ENCODE assay signal across 8 cellular contexts in the genomic region with DNA sequence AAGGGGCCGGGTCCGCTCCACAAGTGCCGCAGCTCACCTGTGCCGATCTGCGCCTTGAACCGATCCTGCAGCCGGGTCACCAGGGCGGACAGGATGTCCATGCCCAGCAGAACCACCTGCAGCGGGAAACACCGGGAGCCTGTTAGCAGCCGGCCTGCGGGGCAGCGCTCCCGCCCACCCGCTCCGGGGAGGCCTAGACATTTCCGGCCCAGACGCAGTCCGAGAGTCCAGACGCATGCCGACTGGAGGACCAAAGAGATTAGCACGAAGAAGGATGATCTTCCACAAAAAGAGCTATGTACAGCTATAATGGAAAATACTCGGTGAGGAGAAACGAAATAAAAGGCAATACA. TPM values are rescaled to one million over a fixed set of nuclear protein-coding genes. Genes with fewer than 3 reads are reported as not detected.
DNase-seq lines count a peak whose midpoint lies in the region; ATAC-seq and TF ChIP-seq lines count a peak whose summit lies in the region.

No MANE protein-coding gene starts in this region.

- peak overlapping the region; percentile 88 to 100 for H3K4me3 Mint-ChIP-seq in CD14-positive monocyte

- no peak for TF ChIP-seq CTCF in CD14-positive monocyte (IDR thresholded peaks at IDR 0.05)
- no peak for TF ChIP-seq CTCF in OCI-LY1 (IDR thresholded peaks at IDR 0.05; ENCODE audit: low read length)
- TF ChIP-seq CTCF in brain microvascular endothelial cell (IDR thresholded peaks at IDR 0.05; ENCODE audit: low read depth, low read length, missing control alignments): no peak
- no peak for TF ChIP-seq CTCF in kidney epithelial cell (IDR thresholded peaks at IDR 0.05; ENCODE audit: insufficient read depth, low read length, poor library complexity, severe bottlenecking)

- intact Hi-C loops in CD14-positive monocyte (cut with micrococcal nuclease): loop anchor here (2.0 to 5.0 kb wide), 6 partner anchors 67 to 227 kb away; a partner anchor contains a TSS

- in situ Hi-C loops in brain microvascular endothelial cell (cut with HindIII; ENCODE audit: low pct_ligation_motif_present, low sequenced_read_pairs): no loop called here

- H3F3A ChIP-seq in OCI-LY1 (ENCODE audit: insufficient read depth, low read length): 0 out of 2 replicates have a peak, but pooled peaks cover 3% of the 10 kb centered on the region

- H3K27ac ChIP-seq in OCI-LY1 (ENCODE audit: low read depth, low read length, poor library complexity, severe bottlenecking) (peak overlapping the region; percentile 97), brain microvascular endothelial cell (peak overlapping the region; percentile 100)

- peaks cover 36% of the 10 kb centered on the region for H3K4me1 Mint-ChIP-seq in CD14-positive monocyte

- peaks cover 0 to 1% (median under 1%) of the 10 kb centered on the region in 3 donors for H3K27me3 Mint-ChIP-seq in CD14-positive monocyte (ENCODE audit: low read depth in 3 of 3)

- H3K36me3 ChIP-seq in OCI-LY1 (ENCODE audit: insufficient read depth, low read length): peaks cover 23% of the 10 kb centered on the region; the same call in 1 of the 2 replicates
- H3K36me3 ChIP-seq in brain microvascular endothelial cell (replicated peaks): peaks cover 4% of the 10 kb centered on the region
- H3K36me3 ChIP-seq in kidney epithelial cell (ENCODE audit: control insufficient read depth, insufficient read depth, low read length): no peaks in the 10 kb centered on the region

- H3K9me3 ChIP-seq in OCI-LY1 (ENCODE audit: low read length): no peaks in the 10 kb centered on the region

- peaks cover 11 to 34% of the 10 kb centered on the region in 2 donors for H3K36me3 Mint-ChIP-seq in CD14-positive monocyte

- ATAC-seq in GM18867 (IDR thresholded peaks at IDR 0.05; ENCODE audit: unreplicated experiment) (peak; percentile 52), HG03060 (IDR thresholded peaks at IDR 0.05; ENCODE audit: low read depth, unreplicated experiment) (peak; percentile 27)

- no peaks in the 10 kb centered on the region for H3K9me3 Mint-ChIP-seq in CD14-positive monocyte

- peak overlapping the region; percentile 89 for H3K4me2 ChIP-seq in OCI-LY1 (ENCODE audit: low read length)

- H3K9ac ChIP-seq in OCI-LY1 (ENCODE audit: low read length): peak overlapping the region; percentile 81

- H3K27me3 ChIP-seq in OCI-LY1 (ENCODE audit: insufficient read depth, low read length) (no peaks in the 10 kb centered on the region), brain microvascular endothelial cell (replicated peaks) (no peaks in the 10 kb centered on the region), kidney epithelial cell (ENCODE audit: control insufficient read depth, insufficient read depth, low read length) (no peaks in the 10 kb centered on the region)

- no peaks in the 10 kb centered on the region for H3K9me2 ChIP-seq in OCI-LY1 (ENCODE audit: low read depth, low read length)

- DNase-seq in CD14-positive monocyte (ENCODE audit: low spot score): no peak
- DNase-seq in brain microvascular endothelial cell: peak; percentile 63
- DNase-seq in kidney epithelial cell (ENCODE audit: low read depth): peak; percentile 28
- DNase-seq in stimulated activated CD8-positive, alpha-beta memory T cell treated with anti-CD3 and anti-CD28 coated beads, Interleukin-4, amount 100 ng/mL, for 48 hours: peak; percentile 81
- no peak for DNase-seq in NOMO-1 (lab: John Stamatoyannopoulos, UW; ENCODE audit: unreplicated experiment in 2 of 2)

- H3K4me3 ChIP-seq in OCI-LY1 (ENCODE audit: low read depth, low read length, poor library complexity, severe bottlenecking) (peak overlapping the region; percentile 80), brain microvascular endothelial cell (ENCODE audit: low read depth, low read length) (peak overlapping the region; percentile 73), kidney epithelial cell (ENCODE audit: low read depth, low read length) (peak overlapping the region; percentile 85)

- no peaks in the 10 kb centered on the region for H4K20me1 ChIP-seq in OCI-LY1 (ENCODE audit: insufficient read depth, low read length)

- no peak overlapping the region for H2AFZ ChIP-seq in OCI-LY1 (ENCODE audit: low read length)

- peaks cover 67% of the 10 kb centered on the region for H3K4me1 ChIP-seq in OCI-LY1 (ENCODE audit: insufficient read depth, low read length, severe bottlenecking)

- H3K79me2 ChIP-seq in OCI-LY1 (ENCODE audit: insufficient read depth, low read length): peaks cover 13% of the 10 kb centered on the region

- H3K27ac Mint-ChIP-seq in CD14-positive monocyte: peak overlapping the region; percentile 98 to 100 (median 99)

RNA-seq across cellular contexts. Expression of a gene that starts 0.5 kb away (rescaled TPM):
- polyA plus RNA-seq in CD14-positive monocyte: not detected
- total RNA-seq in kidney epithelial cell: not detected in 2 replicates

Comparison
In these comparisons a context has a peak if more than half of its experiments do, and no peak if none do; other contexts are left out.
1. DNase-seq: peak in brain microvascular endothelial cell (single experiment), kidney epithelial cell (single experiment) and stimulated activated CD8-positive, alpha-beta memory T cell treated with anti-CD3 and anti-CD28 coated beads, Interleukin-4, amount 100 ng/mL, for 48 hours (single experiment); none in CD14-positive monocyte (single experiment) and NOMO-1 (0 of 2).
2. Peak in every context shown above with its lines, with median percentiles within 50 percentile points of each other: H3K4me3 ChIP-seq.